In the genomic region with DNA sequence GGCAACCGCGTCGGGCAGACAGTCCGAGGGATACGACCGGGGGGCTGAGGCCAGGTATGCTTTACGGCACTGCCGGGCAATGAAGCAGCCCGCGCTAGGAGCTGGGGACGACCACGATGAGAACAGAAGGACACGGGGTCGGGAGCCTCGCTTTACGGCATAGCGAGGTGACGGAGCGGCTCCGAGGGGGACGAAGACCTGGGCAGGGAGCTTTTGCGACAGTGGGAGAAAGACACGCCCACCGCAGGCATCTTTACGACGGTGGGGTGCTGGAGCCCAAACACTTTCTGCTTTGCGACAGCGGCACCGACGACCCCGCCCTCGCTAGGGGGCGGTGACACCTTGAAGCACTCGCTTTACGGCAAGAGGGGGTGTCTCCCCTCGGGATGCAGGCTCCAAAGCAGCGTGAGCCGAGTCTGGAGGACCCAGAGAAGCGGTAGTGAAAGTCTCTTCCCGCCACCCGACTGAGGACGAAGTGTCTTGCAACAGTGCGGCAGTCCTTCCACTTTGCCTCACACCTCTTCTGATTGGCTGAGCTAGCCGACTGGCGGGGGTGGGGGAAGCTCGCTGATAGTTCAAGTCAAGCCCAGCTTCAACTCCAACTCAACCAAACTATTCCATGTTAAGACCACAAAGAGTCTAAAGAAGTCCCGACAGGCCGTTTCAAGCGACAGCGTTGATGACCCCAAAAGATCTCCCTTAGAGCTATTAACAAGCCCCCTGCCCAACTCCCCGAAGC, we compare ENCODE assay signal across 8 cellular contexts. TPM values are rescaled to one million over a fixed set of nuclear protein-coding genes. Genes with fewer than 3 reads are reported as not detected.
DNase-seq lines count a peak whose midpoint lies in the region; ATAC-seq and TF ChIP-seq lines count a peak whose summit lies in the region.

No MANE protein-coding gene starts in this region.

- H3K4me3 ChIP-seq in left lung: peak overlapping the region; percentile 88 to 95

- no peaks in the 10 kb centered on the region for H3K9me3 ChIP-seq in left lung

- ATAC-seq in GM19372 (IDR thresholded peaks at IDR 0.05; ENCODE audit: low read depth, unreplicated experiment) (peak; percentile 65), HG03558 (IDR thresholded peaks at IDR 0.05; ENCODE audit: extremely low read depth, unreplicated experiment) (peak; percentile 36), left lung (peak; percentile 92)

- H3K27me3 ChIP-seq in left lung: peaks cover 0 to 8% of the 10 kb centered on the region in 2 donors

- H3K27ac Mint-ChIP-seq in dendritic cell treated with granulocyte-macrophage colony-stimulating factor and Interleukin-4, amounts not matched to agents 40 ng/mL and 50 ng/mL, for 4 days: peak overlapping the region; percentile 98

- H3K27ac ChIP-seq in C4-2B: peak overlapping the region; percentile 81
- H3K27ac ChIP-seq in left lung: peak overlapping the region; percentile 90 to 93

- H3K9me3 Mint-ChIP-seq in dendritic cell treated with granulocyte-macrophage colony-stimulating factor and Interleukin-4, amounts not matched to agents 40 ng/mL and 50 ng/mL, for 4 days: no peaks in the 10 kb centered on the region

- H3K4me1 Mint-ChIP-seq in dendritic cell treated with granulocyte-macrophage colony-stimulating factor and Interleukin-4, amounts not matched to agents 40 ng/mL and 50 ng/mL, for 4 days (ENCODE audit: low read depth): peaks cover 54% of the 10 kb centered on the region

- peaks cover 3 to 28% of the 10 kb centered on the region in 2 donors for H3K4me1 ChIP-seq in left lung

- intact Hi-C loops in dendritic cell treated with granulocyte-macrophage colony-stimulating factor and Interleukin-4, amounts not matched to agents 40 ng/mL and 50 ng/mL, for 4 days (cut with micrococcal nuclease): loop anchor here (1.0 to 10.0 kb wide), 2 partner anchors 21 to 45 kb away; a partner anchor contains a TSS
- intact Hi-C loops in left lung (cut with DNase I): no loop called here

- peak overlapping the region; percentile 99 for H3K4me3 Mint-ChIP-seq in dendritic cell treated with granulocyte-macrophage colony-stimulating factor and Interleukin-4, amounts not matched to agents 40 ng/mL and 50 ng/mL, for 4 days

- H3K27me3 Mint-ChIP-seq in dendritic cell treated with granulocyte-macrophage colony-stimulating factor and Interleukin-4, amounts not matched to agents 40 ng/mL and 50 ng/mL, for 4 days: no peaks in the 10 kb centered on the region

- H3K36me3 Mint-ChIP-seq in dendritic cell treated with granulocyte-macrophage colony-stimulating factor and Interleukin-4, amounts not matched to agents 40 ng/mL and 50 ng/mL, for 4 days (ENCODE audit: low read depth): peaks cover 42% of the 10 kb centered on the region

- peak; percentile 98 for DNase-seq in NCI-H748 treated with DMSO at 0.1 percent for 48 hours (lab: John Stamatoyannopoulos, UW)
- DNase-seq in activated CD4-positive, alpha-beta T cell treated with anti-CD3 and anti-CD28 coated beads, Interleukin-2, amount 50 U/mL, for 4 hours: peak; percentile 94
- DNase-seq in left lung: peak; percentile 97 to 98
- DNase-seq in stimulated activated CD4-positive, alpha-beta T cell treated with anti-CD3 and anti-CD28 coated beads, Interleukin-2, amount 100 ng/mL, for 4 hours (ENCODE audit: low read depth): peak; percentile 93

- H3K36me3 ChIP-seq in left lung: peaks cover 0 to 25% of the 10 kb centered on the region in 2 donors

- TF ChIP-seq CTCF in C4-2B (conservative IDR thresholded peaks at IDR 0.05) (no peak), left lung (IDR thresholded peaks at IDR 0.05) (no peak)

RNA-seq across cellular contexts. Expression of a gene that starts 0.4 kb away (rescaled TPM):
- total RNA-seq in left lung: 10 to 100 TPM; 27.8 to 35.2 TPM

RNA-seq across cellular contexts. Expression of a gene that starts 6.8 kb away (rescaled TPM):
- 10 to 100 TPM in 1 of 2 donors, 1 to 10 TPM in 1; 9.9 to 51.4 TPM for total RNA-seq in left lung

RNA-seq across cellular contexts. Expression of a gene that starts 14.4 kb away (rescaled TPM):
- 10 to 100 TPM; 48.2 to 54.9 TPM for total RNA-seq in left lung

RNA-seq across cellular contexts. Expression of a gene that starts 22.1 kb away (rescaled TPM):
- total RNA-seq in left lung: 100 to 1,000 TPM; 307 to 622 TPM

RNA-seq across cellular contexts. Expression of a gene that starts 22.4 kb away (rescaled TPM):
- 10 to 100 TPM; 10.3 to 10.7 TPM for total RNA-seq in left lung

Comparison
In these comparisons a context has a peak if more than half of its experiments do, and no peak if none do; other contexts are left out.
1. Peak in every context shown above with its lines: DNase-seq, ATAC-seq, H3K4me3 ChIP-seq and H3K27ac ChIP-seq.
2. ATAC-seq: peak in every context shown above with its lines; median percentile 92 in left lung; 65 in GM19372; 36 in HG03558.